Comparison of ENCODE assay signal across 17 cellular contexts in the genomic region with DNA sequence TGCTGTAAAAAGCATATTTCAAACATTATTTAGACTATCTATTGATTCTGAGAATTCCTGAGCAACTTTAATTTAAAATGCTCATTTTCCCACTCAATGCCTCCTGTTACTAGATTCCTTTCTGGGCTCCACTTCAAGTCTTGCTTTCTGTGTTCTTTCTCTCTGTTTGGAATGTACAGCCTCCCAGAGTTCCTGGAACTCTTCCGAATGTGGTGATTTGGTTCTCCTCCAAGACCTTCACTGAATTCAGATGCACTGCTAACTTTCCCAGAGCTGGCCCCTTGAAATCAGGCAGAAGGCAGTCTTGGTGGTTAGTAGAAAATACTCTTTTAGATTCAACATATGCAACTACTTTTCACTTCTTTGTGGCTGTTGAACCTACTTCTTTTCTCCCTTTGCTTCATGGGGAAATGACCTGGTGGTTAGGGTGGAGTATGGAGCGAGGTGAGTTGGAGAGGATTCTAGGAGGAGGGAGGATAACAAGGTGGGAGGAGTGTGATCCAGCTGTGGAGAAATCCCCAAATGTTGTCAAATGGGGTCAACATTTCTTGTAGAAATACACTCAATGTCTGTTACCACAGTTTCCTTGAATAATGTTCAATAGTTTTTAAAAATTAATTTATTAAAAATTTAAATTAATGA. TPM values are rescaled to one million over a fixed set of nuclear protein-coding genes. Genes with fewer than 3 reads are reported as not detected.
DNase-seq lines count a peak whose midpoint lies in the region; ATAC-seq, FAIRE-seq and TF ChIP-seq lines count a peak whose summit lies in the region.
"Had no signal": no experiment of that assay in that cellular context is flagged by ENCODE, and none has a peak within 500 bp of the region (broad histone marks: within the 10 kb centered on the region; RNA-seq: fewer than 3 reads in every experiment).

No MANE protein-coding gene starts in this region.

- no peaks in the 10 kb centered on the region for H3K27me3 Mint-ChIP-seq in CD4-positive, alpha-beta T cell

- no peaks in the 10 kb centered on the region for H3K9me3 ChIP-seq in SK-N-MC (ENCODE audit: low read depth, low read length)
- H3K9me3 ChIP-seq in pancreas = no peaks in the 10 kb centered on the region
- H3K9me3 ChIP-seq in CD4-positive, alpha-beta T cell (ENCODE audit: control insufficient read depth, low read length) = peaks cover 4% of the 10 kb centered on the region

- no peaks in the 10 kb centered on the region for H3K27me3 ChIP-seq in pancreas
- no peaks in the 10 kb centered on the region for H3K27me3 ChIP-seq in CD4-positive, alpha-beta T cell (ENCODE audit: control insufficient read depth, insufficient read depth, low read length)

- H3K4me1 Mint-ChIP-seq in CD4-positive, alpha-beta T cell (ENCODE audit: low read depth) = peaks cover 5% of the 10 kb centered on the region
- H3K4me1 Mint-ChIP-seq: stimulated activated memory B cell treated with anti-CD40 and anti-IgM and Interleukin-4, amounts not matched to agents 10 μg/mL and 1 μg/mL and 100 μg/mL, for 72 hours had no signal

- peaks cover 0 to 7% (median 0%) of the 10 kb centered on the region in 3 donors for H3K4me1 ChIP-seq in pancreas

- H3K9me3 Mint-ChIP-seq in CD4-positive, alpha-beta T cell = no peaks in the 10 kb centered on the region
- H3K9me3 Mint-ChIP-seq: stimulated activated memory B cell treated with anti-CD40 and anti-IgM and Interleukin-4, amounts not matched to agents 10 μg/mL and 1 μg/mL and 100 μg/mL, for 72 hours had no signal

- H3K4me3 ChIP-seq in AG09309 (ENCODE audit: control insufficient read depth, low read depth, low read length) (no peak overlapping the region), SK-N-MC (no peak overlapping the region), foreskin fibroblast (ENCODE audit: low read depth in 1 of 2, low read length in 2 of 2) (no peak overlapping the region), pancreas (no peak overlapping the region)
- H3K4me3 ChIP-seq: skin epidermis had no signal

- peak overlapping the region; percentile 22 for H3K9ac ChIP-seq in SK-N-MC (ENCODE audit: insufficient read length)

- CTCF ChIA-PET in CD4-positive, alpha-beta T cell (lab: Charles Lee) = no interaction called here

- ATAC-seq in pancreas (peak; percentile 49 to 83 (median 64)), GM19351 (IDR thresholded peaks at IDR 0.05; ENCODE audit: unreplicated experiment) (no peak), GM19455 (IDR thresholded peaks at IDR 0.05; ENCODE audit: unreplicated experiment) (no peak)
- no peak for ATAC-seq in CD4-positive, alpha-beta T cell (ENCODE audit: poor library complexity)
- ATAC-seq: CD8-positive, alpha-beta T cell; PC-3; stimulated activated memory B cell treated with anti-CD40 and anti-IgM and Interleukin-4, amounts not matched to agents 10 μg/mL and 1 μg/mL and 100 μg/mL, for 72 hours had no signal

- POLR2A ChIA-PET in CD4-positive, alpha-beta T cell (lab: Charles Lee) = no interaction called here

- H3K27ac Mint-ChIP-seq in CD4-positive, alpha-beta T cell = no peak overlapping the region
- H3K27ac Mint-ChIP-seq: CD8-positive, alpha-beta T cell; dendritic cell treated with granulocyte-macrophage colony-stimulating factor and Interleukin-4, amounts not matched to agents 40 ng/mL and 50 ng/mL, for 4 days; stimulated activated memory B cell treated with anti-CD40 and anti-IgM and Interleukin-4, amounts not matched to agents 10 μg/mL and 1 μg/mL and 100 μg/mL, for 72 hours had no signal

- WGBS in pancreas, 2 donors = 2 to 7% methylated on average over 2 of the region's 2 CpGs

- no peaks in the 10 kb centered on the region for H3K36me3 ChIP-seq in SK-N-MC (ENCODE audit: insufficient read depth, low read length)
- no peaks in the 10 kb centered on the region for H3K36me3 ChIP-seq in pancreas

- peak; percentile 73 for DNase-seq in AG09309 (ENCODE audit: low read depth)
- DNase-seq in SK-N-MC (ENCODE audit: low read depth, low spot score) = no peak
- peak; percentile 71 to 88 for DNase-seq in foreskin fibroblast
- DNase-seq in pancreas = peak in 3 of 6 donors; percentile 9 to 22 (median 21)
- no peak for DNase-seq in CD4-positive, alpha-beta T cell
- no peak for DNase-seq in stimulated activated CD4-positive, alpha-beta T cell treated with anti-CD3 and anti-CD28 coated beads, Interleukin-4, amount 100 ng/mL, for 1 hour
- DNase-seq: activated T-cell treated with anti-CD3 and anti-CD28 coated beads, Interleukin-2, amount 50 U/mL, for 1 hour; CD8-positive, alpha-beta T cell; islet precursor cell; NCI-H1417 treated with DMSO at 0.1 percent for 48 hours; PC-3 had no signal

- no peak for TF ChIP-seq CTCF in AG09309 (IDR thresholded peaks at IDR 0.05; ENCODE audit: control insufficient read depth, insufficient read depth, low read depth, low read length, missing control alignments)
- TF ChIP-seq CTCF in foreskin fibroblast (IDR thresholded peaks at IDR 0.05; ENCODE audit: low read depth, low read length) = no peak
- TF ChIP-seq CTCF in pancreas (IDR thresholded peaks at IDR 0.05) = no peak
- TF ChIP-seq CTCF in CD4-positive, alpha-beta T cell (IDR thresholded peaks at IDR 0.05) = no peak

- FAIRE-seq in pancreas (lab: Jason Lieb, UNC) = peak; percentile 90
- FAIRE-seq: TTC549 had no signal

- H3K27ac ChIP-seq in SK-N-MC = peak overlapping the region; percentile 74
- H3K27ac ChIP-seq in pancreas = no peak overlapping the region
- no peak overlapping the region for H3K27ac ChIP-seq in CD4-positive, alpha-beta T cell (ENCODE audit: low read depth, low read length)

- no peak overlapping the region for H3K4me3 Mint-ChIP-seq in CD4-positive, alpha-beta T cell
- H3K4me3 Mint-ChIP-seq: CD8-positive, alpha-beta T cell; dendritic cell treated with granulocyte-macrophage colony-stimulating factor and Interleukin-4, amounts not matched to agents 40 ng/mL and 50 ng/mL, for 4 days; stimulated activated memory B cell treated with anti-CD40 and anti-IgM and Interleukin-4, amounts not matched to agents 10 μg/mL and 1 μg/mL and 100 μg/mL, for 72 hours had no signal

- intact Hi-C loops in pancreas (cut with DNase I) = no loop called here
- intact Hi-C loops in CD4-positive, alpha-beta T cell (cut with DNase I, micrococcal nuclease) = no loop called here

- H3K36me3 Mint-ChIP-seq in CD4-positive, alpha-beta T cell (ENCODE audit: low read depth) = no peaks in the 10 kb centered on the region
- H3K36me3 Mint-ChIP-seq: CD8-positive, alpha-beta T cell; stimulated activated memory B cell treated with anti-CD40 and anti-IgM and Interleukin-4, amounts not matched to agents 10 μg/mL and 1 μg/mL and 100 μg/mL, for 72 hours had no signal

RNA-seq across cellular contexts. Expression of gene CCDC7, which starts 27.9 kb away (rescaled TPM):
- total RNA-seq in pancreas = 10 to 100 TPM in 3 of 6 donors, 1 to 10 TPM in 3; 5.2 to 15.8 (median 9.4) TPM
- polyA plus RNA-seq in pancreas = 1 to 10 TPM; 1.8 to 2.3 TPM
- 10 to 100 TPM; 69.4 to 72.9 TPM for total RNA-seq in CD4-positive, alpha-beta T cell

Comparison
In these comparisons a context has a peak if more than half of its experiments do, and no peak if none do; other contexts are left out.
1. DNase-seq: peak in AG09309 (single experiment) and foreskin fibroblast (2 of 2); none in SK-N-MC (single experiment), CD4-positive, alpha-beta T cell (0 of 10) and stimulated activated CD4-positive, alpha-beta T cell treated with anti-CD3 and anti-CD28 coated beads, Interleukin-4, amount 100 ng/mL, for 1 hour (single experiment).
2. ATAC-seq: peak in pancreas (4 of 4); none in CD4-positive, alpha-beta T cell (single experiment), GM19351 (single experiment) and GM19455 (single experiment).
3. RNA of gene CCDC7, which starts 27.9 kb away (total RNA-seq): 69.4 to 72.9 TPM in CD4-positive, alpha-beta T cell; 5.2 to 15.8 TPM in pancreas; every median in the first group is over 4 times any median in the second.